10 cellular contexts compared by ENCODE assay signal in genomic region chr15:101451192-101451799, GRCh38. TPM values are rescaled to one million over a fixed set of nuclear protein-coding genes. Genes with fewer than 3 reads are reported as not detected.
A peak's percentile ranks its signal among the peaks of the same experiment; 100 is the strongest.
DNase-seq lines count a peak whose midpoint lies in the region; ATAC-seq and TF ChIP-seq lines count a peak whose summit lies in the region.
"Had no signal": no experiment of that assay in that cellular context is flagged by ENCODE, and none has a peak within 500 bp of the region (broad histone marks: within the 10 kb centered on the region; RNA-seq: fewer than 3 reads in every experiment).

No MANE protein-coding gene starts in this region.

- H3K9ac ChIP-seq in liver (ENCODE audit: low read depth in 1 of 2, low read length in 2 of 2), result peak overlapping the region; percentile 4 to 94

- H3K27ac ChIP-seq in dorsolateral prefrontal cortex, result peak overlapping the region in 45 of 59 donors; percentile 6 to 96 (median 61)
- peak overlapping the region; percentile 81 to 91 for H3K27ac ChIP-seq in liver (ENCODE audit: low read depth in 1 of 2, low read length in 2 of 2)
- peak overlapping the region; percentile 51 for H3K27ac ChIP-seq in upper lobe of right lung

- peak in 1 of 2 donors; percentile 42 for TF ChIP-seq RAD21 in liver (IDR thresholded peaks at IDR 0.05)

- ATAC-seq in upper lobe of right lung (peak; percentile 15), GM21423 (IDR thresholded peaks at IDR 0.05; ENCODE audit: unreplicated experiment) (no peak)

- H3K9me3 ChIP-seq in liver (ENCODE audit: control insufficient read depth in 4 of 4, low read length in 3 of 4) (no peaks in the 10 kb centered on the region), upper lobe of right lung (no peaks in the 10 kb centered on the region)

- intact Hi-C loops in dorsolateral prefrontal cortex (cut with DNase I), result loop anchor here in 1 of 2 donors (5.0 kb wide), 1 partner anchor 36 kb away; the partner anchor contains the start of gene PCSK6
- intact Hi-C loops in upper lobe of right lung (cut with DNase I), result no loop called here

- H3K4me1 ChIP-seq in liver (ENCODE audit: control insufficient read depth in 4 of 4, insufficient read depth in 4 of 4, low read length in 3 of 4) (peaks cover 26 to 94% (median 69%) of the 10 kb centered on the region in 4 donors), upper lobe of right lung (peaks cover 40% of the 10 kb centered on the region)

- 14% methylated on average over 22 of the region's 22 CpGs for WGBS in liver

- no peaks in the 10 kb centered on the region for H3K27me3 ChIP-seq in dorsolateral prefrontal cortex
- H3K27me3 ChIP-seq in liver (ENCODE audit: control insufficient read depth in 4 of 4, insufficient read depth in 4 of 4, low read length in 3 of 4), result no peaks in the 10 kb centered on the region
- H3K27me3 ChIP-seq in upper lobe of right lung, result no peaks in the 10 kb centered on the region

- H3K36me3 ChIP-seq in liver (ENCODE audit: control insufficient read depth in 4 of 4, insufficient read depth in 3 of 4, low read depth in 1 of 4, low read length in 3 of 4), result no peaks in the 10 kb centered on the region
- no peaks in the 10 kb centered on the region for H3K36me3 ChIP-seq in upper lobe of right lung

- TF ChIP-seq CTCF in dorsolateral prefrontal cortex (IDR thresholded peaks at IDR 0.05 in 54 of 56, conservative IDR thresholded peaks at IDR 0.05 in 2 of 56; ENCODE audit: low read depth in 1 of 56, partially characterized antibody in 56 of 56), result peak in 4 of 56 donors; percentile 13 to 18 (median 18)
- TF ChIP-seq CTCF in liver (IDR thresholded peaks at IDR 0.05; ENCODE audit: low read depth, low read length, missing input control), result no peak
- TF ChIP-seq CTCF in upper lobe of right lung (IDR thresholded peaks at IDR 0.05), result no peak

- H3K4me3 ChIP-seq in dorsolateral prefrontal cortex (peak overlapping the region in 3 of 59 donors; percentile 13 to 28 (median 21)), liver (ENCODE audit: low read depth in 1 of 3, low read length in 3 of 3) (no peak overlapping the region), upper lobe of right lung (no peak overlapping the region)

- peak; percentile 7 to 18 for DNase-seq in activated CD4-positive, alpha-beta T cell treated with anti-CD3 and anti-CD28 coated beads, Interleukin-2, amount 50 U/mL, for 48 hours
- DNase-seq in activated CD4-positive, alpha-beta T cell treated with anti-CD3 and anti-CD28 coated beads for 1 hour, result no peak
- DNase-seq in dorsolateral prefrontal cortex, result peak in 3 of 10 donors; percentile 38 to 59 (median 45)
- DNase-seq in upper lobe of right lung, result no peak
- no peak for DNase-seq in NCI-H1105 treated with DMSO at 0.1 percent for 48 hours (lab: John Stamatoyannopoulos, UW)
- DNase-seq in dedifferentiated amniotic fluid mesenchymal stem cell (ENCODE audit: extremely low spot score), result no peak
- DNase-seq: central memory CD4-positive, alpha-beta T cell; NCI-H1092 had no signal

TF ChIP-seq in liver, 16 proteins besides CTCF, POLR2A, EP300 and RAD21:
- TF ChIP-seq REST (IDR thresholded peaks at IDR 0.05) (peak; percentile 91), NR2F2 (IDR thresholded peaks at IDR 0.05) (peak; percentile 46), MAX (IDR thresholded peaks at IDR 0.05) (peak; percentile 51), ATF3 (IDR thresholded peaks at IDR 0.05) (no peak), HNF4G (IDR thresholded peaks at IDR 0.05) (no peak), ZBTB33 (IDR thresholded peaks at IDR 0.05) (no peak), TAF1 (conservative IDR thresholded peaks at IDR 0.05) (peak; percentile 21), GABPA (IDR thresholded peaks at IDR 0.05 in 1 of 2, conservative IDR thresholded peaks at IDR 0.05 in 1 of 2) (peak in 1 of 2 donors; percentile 28), JUND (IDR thresholded peaks at IDR 0.05) (peak in 1 of 2 donors; percentile 72), FOXA1 (IDR thresholded peaks at IDR 0.05) (no peak), YY1 (IDR thresholded peaks at IDR 0.05) (peak; percentile 82), SP1 (IDR thresholded peaks at IDR 0.05) (peak; percentile 84), HNF4A (conservative IDR thresholded peaks at IDR 0.05) (peak; percentile 76 to 89), EGR1 (IDR thresholded peaks at IDR 0.05; ENCODE audit: low read depth in 2 of 2) (peak; percentile 93 to 99), RXRA (IDR thresholded peaks at IDR 0.05) (peak; percentile 47 to 93), FOXA2 (IDR thresholded peaks at IDR 0.05) (no peak)

RNA-seq across cellular contexts. Expression of gene PCSK6, which starts 38.2 kb away (rescaled TPM):
- 100 to 1,000 TPM in 22 of 120 experiments, 10 to 100 TPM in 98; 15.2 to 217 (median 52.8) TPM for total RNA-seq in dorsolateral prefrontal cortex
- 100 to 1,000 TPM; 124 to 398 TPM for total RNA-seq in liver
- 100 to 1,000 TPM in 1 of 2 donors, 10 to 100 TPM in 1; 94.8 to 212 TPM for polyA plus RNA-seq in liver
- 16.6 TPM for total RNA-seq in upper lobe of right lung

Comparison
In these comparisons a context has a peak if more than half of its experiments do, and no peak if none do; other contexts are left out.
1. DNase-seq: peak in activated CD4-positive, alpha-beta T cell treated with anti-CD3 and anti-CD28 coated beads, Interleukin-2, amount 50 U/mL, for 48 hours (2 of 2); none in activated CD4-positive, alpha-beta T cell treated with anti-CD3 and anti-CD28 coated beads for 1 hour (single experiment), upper lobe of right lung (single experiment), NCI-H1105 treated with DMSO at 0.1 percent for 48 hours (single experiment) and dedifferentiated amniotic fluid mesenchymal stem cell (single experiment).
2. Peak in every context shown above with its lines, with median percentiles within 50 percentile points of each other: H3K27ac ChIP-seq.